In the genomic region with DNA sequence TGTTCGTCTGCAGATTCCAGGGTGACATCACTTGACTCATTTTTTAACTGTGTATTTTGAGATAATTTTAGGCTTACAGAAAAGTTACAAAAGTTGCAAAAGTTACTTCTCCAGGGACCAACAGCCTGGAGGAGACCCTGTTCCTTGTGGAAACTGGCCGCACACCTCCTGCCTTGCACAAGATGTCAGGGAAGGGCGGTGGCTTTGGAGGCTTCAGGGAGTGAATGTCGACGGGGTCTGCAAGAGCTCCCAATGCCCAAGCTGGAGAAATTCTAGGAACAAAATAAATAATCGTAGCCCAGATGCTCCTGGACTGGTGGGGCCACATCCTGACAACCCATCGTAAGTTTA, we compare ENCODE assay signal across 20 cellular contexts.
DNase-seq lines count a peak whose midpoint lies in the region; TF ChIP-seq lines count a peak whose summit lies in the region.
"Had no signal": no experiment of that assay in that cellular context is flagged by ENCODE, and none has a peak within 500 bp of the region (broad histone marks: within the 10 kb centered on the region; RNA-seq: fewer than 3 reads in every experiment).

No MANE protein-coding gene starts in this region.

- H3K27ac ChIP-seq in GM23248 (no peak overlapping the region), layer of hippocampus (ENCODE audit: low read depth, low read length) (peak overlapping the region; percentile 79), subcutaneous abdominal adipose tissue (ENCODE audit: low read depth, low read length) (no peak overlapping the region), RWPE1 (no peak overlapping the region)
- H3K27ac ChIP-seq: hepatocyte, KMS-11, WERI-Rb-1 had no signal

- peaks cover 6% of the 10 kb centered on the region; the same call in 1 of the 2 replicates for H3F3A ChIP-seq in GM23248 (ENCODE audit: insufficient read depth)

- in situ Hi-C loops in GM23248 (cut with MboI): no loop called here

- H2AFZ ChIP-seq in GM23248: peak overlapping the region; percentile 64
- H2AFZ ChIP-seq: hepatocyte had no signal

- DNase-seq in GM23248: no peak
- DNase-seq in ecto neural progenitor cell (ENCODE audit: low spot score): peak; percentile 24
- DNase-seq in stimulated activated CD4-positive, alpha-beta T cell treated with anti-CD3 and anti-CD28 coated beads, Interleukin-4, amount 100 ng/mL, for 1 hour: no peak
- DNase-seq in SK-N-DZ (ENCODE audit: low spot score): no peak
- DNase-seq in RWPE1 (ENCODE audit: low spot score): no peak
- DNase-seq in chondrocyte (ENCODE audit: low spot score): no peak
- DNase-seq: activated CD4-positive, alpha-beta memory T cell treated with anti-CD3 and anti-CD28 coated beads for 36 hours; activated naive CD4-positive, alpha-beta T cell treated with anti-CD3 and anti-CD28 coated beads, Interleukin-2, amount 50 U/mL, for 16 hours; activated T-cell treated with anti-CD3 and anti-CD28 coated beads, Interleukin-2, amount 50 U/mL, for 4 hours; effector CD4-positive, alpha-beta T cell; mesendoderm; NCI-H526 treated with DMSO at 0.1 percent for 48 hours; SHP77 treated with DMSO at 0.1 percent for 48 hours; stimulated activated naive CD4-positive, alpha-beta T cell; WERI-Rb-1 had no signal

- H3K27ac Mint-ChIP-seq in chondrocyte (ENCODE audit: unreplicated experiment): no peak overlapping the region
- H3K27ac Mint-ChIP-seq: activated CD4-positive, alpha-beta memory T cell treated with anti-CD3 and anti-CD28 coated beads for 36 hours; T-helper 1 cell treated with Interleukin-12 subunit alpha and Interleukin-12 subunit beta and Interleukin-4 antibody, amounts not matched to agents 30 μg/mL and 1 μg/mL, for 36 hours had no signal

- peak overlapping the region; percentile 69 for H3K4me2 ChIP-seq in GM23248 (ENCODE audit: unreplicated experiment)
- H3K4me2 ChIP-seq: hepatocyte, KMS-11 had no signal

- no peaks in the 10 kb centered on the region for H3K79me2 ChIP-seq in GM23248 (ENCODE audit: insufficient read depth)
- H3K79me2 ChIP-seq: hepatocyte had no signal

- H3K9ac ChIP-seq in GM23248 (peak overlapping the region; percentile 39), subcutaneous abdominal adipose tissue (ENCODE audit: low read length in 5 of 5) (no peak overlapping the region)
- H3K9ac ChIP-seq: KMS-11 had no signal

- H3K9me2 ChIP-seq in GM23248 (ENCODE audit: insufficient read depth): no peaks in the 10 kb centered on the region

- POLR2A ChIA-PET in RWPE1 (lab: Yijun Ruan, JAX; ENCODE audit: low non-redundant PET): no interaction called here

- no peak overlapping the region for H3K4me3 Mint-ChIP-seq in chondrocyte (ENCODE audit: unreplicated experiment)
- H3K4me3 Mint-ChIP-seq: activated CD4-positive, alpha-beta memory T cell treated with anti-CD3 and anti-CD28 coated beads for 36 hours; activated T-cell treated with anti-CD3 and anti-CD28 coated beads, Interleukin-2, amount 50 U/mL, for 4 hours; T-helper 1 cell treated with Interleukin-12 subunit alpha and Interleukin-12 subunit beta and Interleukin-4 antibody, amounts not matched to agents 30 μg/mL and 1 μg/mL, for 36 hours had no signal

- H3K36me3 ChIP-seq in GM23248 (ENCODE audit: low read depth): no peaks in the 10 kb centered on the region
- H3K36me3 ChIP-seq in subcutaneous abdominal adipose tissue (ENCODE audit: control insufficient read depth in 5 of 5, insufficient read depth in 5 of 5, low read length in 5 of 5): no peaks in the 10 kb centered on the region
- H3K36me3 ChIP-seq: WERI-Rb-1 had no signal

- no peaks in the 10 kb centered on the region for H3K27me3 ChIP-seq in GM23248 (replicated peaks; ENCODE audit: insufficient read depth)
- H3K27me3 ChIP-seq in layer of hippocampus (ENCODE audit: control insufficient read depth, insufficient read depth, low read length): no peaks in the 10 kb centered on the region
- H3K27me3 ChIP-seq in subcutaneous abdominal adipose tissue (ENCODE audit: control insufficient read depth in 5 of 5, insufficient read depth in 4 of 5, low read length in 5 of 5): peaks cover 0 to 5% (median 0%) of the 10 kb centered on the region in 5 donors
- H3K27me3 ChIP-seq: hepatocyte had no signal

- TF ChIP-seq CTCF in RWPE1 (conservative IDR thresholded peaks at IDR 0.05; ENCODE audit: low read depth) (no peak), chondrocyte (IDR thresholded peaks at IDR 0.05) (no peak)

- peaks cover 7% of the 10 kb centered on the region for H3K27me3 Mint-ChIP-seq in chondrocyte (ENCODE audit: low read depth)

- peaks cover 16% of the 10 kb centered on the region for H3K4me1 ChIP-seq in GM23248 (ENCODE audit: insufficient read depth)
- H3K4me1 ChIP-seq in subcutaneous abdominal adipose tissue (ENCODE audit: control insufficient read depth in 5 of 5, insufficient read depth in 5 of 5, low read length in 5 of 5): peaks cover 7 to 31% (median 27%) of the 10 kb centered on the region in 5 donors

- CTCF ChIA-PET in RWPE1 (lab: Yijun Ruan, JAX): interaction anchor here (1.0 kb wide), 1 partner anchor 136 kb away, joined by 3 read pairs; no protein-coding TSS in a partner anchor

- H3K4me1 Mint-ChIP-seq in chondrocyte (ENCODE audit: low read depth): peaks cover 10% of the 10 kb centered on the region

- H4K20me1 ChIP-seq in GM23248 (ENCODE audit: insufficient read depth): no peaks in the 10 kb centered on the region

- H3K36me3 Mint-ChIP-seq in chondrocyte (ENCODE audit: low read depth): no peaks in the 10 kb centered on the region
- H3K36me3 Mint-ChIP-seq: activated CD4-positive, alpha-beta memory T cell treated with anti-CD3 and anti-CD28 coated beads for 36 hours had no signal

- 50% methylated on average over 7 of the region's 7 CpGs for WGBS in GM23248 (ENCODE audit: low coverage in 1 of 2, low lambda C conversion rate in 2 of 2, missing lambda C conversion rate in 2 of 2), 2 experiments

- H3K9me3 ChIP-seq in GM23248 (ENCODE audit: low read depth) (no peaks in the 10 kb centered on the region), subcutaneous abdominal adipose tissue (ENCODE audit: control insufficient read depth in 5 of 5, low read length in 5 of 5) (no peaks in the 10 kb centered on the region)

- no peaks in the 10 kb centered on the region for H3K9me3 Mint-ChIP-seq in chondrocyte (ENCODE audit: low read depth)
- H3K9me3 Mint-ChIP-seq: activated CD4-positive, alpha-beta memory T cell treated with anti-CD3 and anti-CD28 coated beads for 36 hours; activated T-cell treated with anti-CD3 and anti-CD28 coated beads, Interleukin-2, amount 50 U/mL, for 4 hours; T-helper 1 cell treated with Interleukin-12 subunit alpha and Interleukin-12 subunit beta and Interleukin-4 antibody, amounts not matched to agents 30 μg/mL and 1 μg/mL, for 36 hours had no signal

- H3K4me3 ChIP-seq in GM23248 (peak overlapping the region; percentile 53), subcutaneous abdominal adipose tissue (ENCODE audit: low read depth in 1 of 5, low read length in 5 of 5) (peak overlapping the region; percentile 19 to 45 (median 20))
- H3K4me3 ChIP-seq: hepatocyte had no signal
